In the genomic region with DNA sequence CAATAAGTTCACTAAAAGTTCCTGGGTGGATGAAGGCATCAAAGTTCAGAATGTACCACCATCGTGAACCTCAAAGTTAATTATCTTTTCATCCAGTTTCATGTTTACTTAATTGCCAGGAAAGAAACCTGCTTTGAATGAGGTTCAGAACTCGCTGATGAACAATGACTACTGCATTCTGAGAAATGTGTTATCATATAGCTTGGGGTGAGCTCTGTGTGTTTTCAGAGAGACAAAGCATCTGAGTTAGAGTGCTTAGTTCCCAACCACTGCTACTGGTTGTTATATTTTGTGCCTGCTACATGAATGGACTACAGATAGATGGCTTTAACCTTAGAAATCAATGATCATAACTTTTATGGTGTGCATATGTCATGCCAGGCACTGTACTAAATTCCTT, we compare ENCODE assay signal across 24 cellular contexts.
"Had no signal": no experiment of that assay in that cellular context is flagged by ENCODE, and none has a peak within 500 bp of the region (broad histone marks: within the 10 kb centered on the region; RNA-seq: fewer than 3 reads in every experiment).

No MANE protein-coding gene starts in this region.

- H3K27me3 Mint-ChIP-seq: stimulated activated memory B cell treated with anti-CD40 and anti-IgM and Interleukin-4, amounts not matched to agents 10 μg/mL and 1 μg/mL and 100 μg/mL, for 72 hours; stimulated activated naive CD8-positive, alpha-beta T cell treated with anti-CD3 and anti-CD28 coated beads, Interleukin-15, amount 100 ng/mL, for 72 hours; stimulated activated naive CD8-positive, alpha-beta T cell treated with anti-CD3 and anti-CD28 coated beads, Interleukin-15, Interleukin-2, amounts not matched to agents 100 ng/mL and 50 ng/mL, for 24 hours had no signal

- DNase-seq: stimulated activated CD4-positive, alpha-beta T cell treated with anti-CD3 and anti-CD28 coated beads, Interleukin-2, amount 100 ng/mL, for 48 hours; stimulated activated CD4-positive, alpha-beta T cell treated with anti-CD3 and anti-CD28 coated beads, Interleukin-4, amount 100 ng/mL, for 1 hour; stimulated activated CD4-positive, alpha-beta T cell treated with anti-CD3 and anti-CD28 coated beads, Interleukin-4, amount 100 ng/mL, for 24 hours; stimulated activated CD4-positive, alpha-beta T cell treated with anti-CD3 and anti-CD28 coated beads, Interleukin-4, amount 100 ng/mL, for 4 hours; stimulated activated CD8-positive, alpha-beta memory T cell treated with anti-CD3 and anti-CD28 coated beads, Interleukin-4, amount 100 ng/mL, for 48 hours; stimulated activated naive B cell treated with anti-CD40 and anti-IgM and Interleukin-4, amounts not matched to agents 10 μg/mL and 1 μg/mL and 100 μg/mL, for 72 hours; stimulated activated naive CD4-positive, alpha-beta T cell; stimulated activated naive CD4-positive, alpha-beta T cell treated with Interleukin-2 at 50 U/mL for 16 hours; stimulated activated naive CD8-positive, alpha-beta T cell treated with anti-CD3 and anti-CD28 coated beads, Interleukin-15, amount 100 ng/mL, for 72 hours; stimulated activated naive CD8-positive, alpha-beta T cell treated with anti-CD3 and anti-CD28 coated beads, Interleukin-15, Interleukin-2, amounts not matched to agents 100 U/mL and 50 U/mL, for 24 hours; stomach; substantia nigra; testis; thyroid gland; tibial artery; transverse colon; trophoblast cell; upper lobe of left lung; upper lobe of right lung; uterus had no signal

- H3K4me1 Mint-ChIP-seq: stimulated activated effector memory CD8-positive, alpha-beta T cell treated with anti-CD3 and anti-CD28 coated beads, Interleukin-12 subunit alpha, Interleukin-12 subunit beta, amount 100 ng/mL, for 72 hours; stimulated activated memory B cell treated with anti-CD40 and anti-IgM and Interleukin-4, amounts not matched to agents 10 μg/mL and 1 μg/mL and 100 μg/mL, for 72 hours; stimulated activated naive B cell treated with anti-CD40 and anti-IgM and Interleukin-4, amounts not matched to agents 10 μg/mL and 1 μg/mL and 100 μg/mL, for 72 hours; stimulated activated naive CD8-positive, alpha-beta T cell treated with anti-CD3 and anti-CD28 coated beads, Interleukin-15, amount 100 ng/mL, for 72 hours had no signal

- H3K4me3 Mint-ChIP-seq: stimulated activated effector memory CD8-positive, alpha-beta T cell treated with anti-CD3 and anti-CD28 coated beads, Interleukin-12 subunit alpha, Interleukin-12 subunit beta, amount 100 ng/mL, for 72 hours; stimulated activated memory B cell treated with anti-CD40 and anti-IgM and Interleukin-4, amounts not matched to agents 10 μg/mL and 1 μg/mL and 100 μg/mL, for 72 hours; stimulated activated naive B cell treated with anti-CD40 and anti-IgM and Interleukin-4, amounts not matched to agents 10 μg/mL and 1 μg/mL and 100 μg/mL, for 72 hours; stimulated activated naive CD8-positive, alpha-beta T cell treated with anti-CD3 and anti-CD28 coated beads, Interleukin-15, amount 100 ng/mL, for 72 hours; stimulated activated naive CD8-positive, alpha-beta T cell treated with anti-CD3 and anti-CD28 coated beads, Interleukin-15, Interleukin-2, amounts not matched to agents 100 ng/mL and 50 ng/mL, for 24 hours; type B pancreatic cell had no signal

- H3K27ac Mint-ChIP-seq: stimulated activated effector memory CD8-positive, alpha-beta T cell treated with anti-CD3 and anti-CD28 coated beads, Interleukin-12 subunit alpha, Interleukin-12 subunit beta, amount 100 ng/mL, for 72 hours; stimulated activated memory B cell treated with anti-CD40 and anti-IgM and Interleukin-4, amounts not matched to agents 10 μg/mL and 1 μg/mL and 100 μg/mL, for 72 hours; stimulated activated naive B cell treated with anti-CD40 and anti-IgM and Interleukin-4, amounts not matched to agents 10 μg/mL and 1 μg/mL and 100 μg/mL, for 72 hours; stimulated activated naive CD8-positive, alpha-beta T cell treated with anti-CD3 and anti-CD28 coated beads, Interleukin-15, amount 100 ng/mL, for 72 hours; stimulated activated naive CD8-positive, alpha-beta T cell treated with anti-CD3 and anti-CD28 coated beads, Interleukin-15, Interleukin-2, amounts not matched to agents 100 ng/mL and 50 ng/mL, for 24 hours; type B pancreatic cell had no signal

- H3K36me3 Mint-ChIP-seq: stimulated activated effector memory CD8-positive, alpha-beta T cell treated with anti-CD3 and anti-CD28 coated beads, Interleukin-12 subunit alpha, Interleukin-12 subunit beta, amount 100 ng/mL, for 72 hours; stimulated activated memory B cell treated with anti-CD40 and anti-IgM and Interleukin-4, amounts not matched to agents 10 μg/mL and 1 μg/mL and 100 μg/mL, for 72 hours; stimulated activated naive B cell treated with anti-CD40 and anti-IgM and Interleukin-4, amounts not matched to agents 10 μg/mL and 1 μg/mL and 100 μg/mL, for 72 hours; type B pancreatic cell had no signal

- ATAC-seq: stimulated activated effector memory CD8-positive, alpha-beta T cell treated with anti-CD3 and anti-CD28 coated beads, Interleukin-12 subunit alpha, Interleukin-12 subunit beta, amount 100 ng/mL, for 72 hours; stimulated activated memory B cell treated with anti-CD40 and anti-IgM and Interleukin-4, amounts not matched to agents 10 μg/mL and 1 μg/mL and 100 μg/mL, for 72 hours; stimulated activated naive B cell treated with anti-CD40 and anti-IgM and Interleukin-4, amounts not matched to agents 10 μg/mL and 1 μg/mL and 100 μg/mL, for 72 hours; stimulated activated naive CD8-positive, alpha-beta T cell treated with anti-CD3 and anti-CD28 coated beads, Interleukin-15, amount 100 ng/mL, for 72 hours; stimulated activated naive CD8-positive, alpha-beta T cell treated with anti-CD3 and anti-CD28 coated beads, Interleukin-15, Interleukin-2, amounts not matched to agents 100 U/mL and 50 U/mL, for 24 hours; upper lobe of right lung had no signal

- H3K9me3 Mint-ChIP-seq: stimulated activated memory B cell treated with anti-CD40 and anti-IgM and Interleukin-4, amounts not matched to agents 10 μg/mL and 1 μg/mL and 100 μg/mL, for 72 hours; stimulated activated naive B cell treated with anti-CD40 and anti-IgM and Interleukin-4, amounts not matched to agents 10 μg/mL and 1 μg/mL and 100 μg/mL, for 72 hours; type B pancreatic cell had no signal
